Comparison of ENCODE assay signal across 9 cellular contexts in genomic region chr19:12668346-12668745, GRCh38. TPM values are rescaled to one million over a fixed set of nuclear protein-coding genes. Genes with fewer than 3 reads are reported as not detected.
DNase-seq lines count a peak whose midpoint lies in the region; ATAC-seq and TF ChIP-seq lines count a peak whose summit lies in the region.
"Had no signal": no experiment of that assay in that cellular context is flagged by ENCODE, and none has a peak within 500 bp of the region (broad histone marks: within the 10 kb centered on the region; RNA-seq: fewer than 3 reads in every experiment).

No MANE protein-coding gene starts in this region.

- peaks cover 54% of the 10 kb centered on the region for H3K79me1 ChIP-seq in mesenchymal stem cell (replicated peaks; ENCODE audit: low read length, poor library complexity, severe bottlenecking)

- H2AFZ ChIP-seq in mesenchymal stem cell (ENCODE audit: low read depth, low read length), result no peak overlapping the region

- H3K9me3 Mint-ChIP-seq in activated naive CD4-positive, alpha-beta T cell treated with anti-CD3 and anti-CD28 coated beads, Interleukin-2, amount 50 U/mL, for 24 hours, result no peaks in the 10 kb centered on the region
- no peaks in the 10 kb centered on the region for H3K9me3 Mint-ChIP-seq in type B pancreatic cell

- H3K9me3 ChIP-seq in body of pancreas (no peaks in the 10 kb centered on the region), mesenchymal stem cell (ENCODE audit: control insufficient read depth, low read length) (no peaks in the 10 kb centered on the region)

- DNase-seq in activated naive CD4-positive, alpha-beta T cell (lab: John Stamatoyannopoulos, UW), result no peak
- no peak for DNase-seq in body of pancreas
- DNase-seq in mesenchymal stem cell, result no peak
- no peak for DNase-seq in type B pancreatic cell (ENCODE audit: extremely low spot score, unreplicated experiment)
- no peak for DNase-seq in stimulated activated CD4-positive, alpha-beta T cell treated with anti-CD3 and anti-CD28 coated beads, Interleukin-2, amount 100 ng/mL, for 48 hours
- no peak for DNase-seq in NCI-H345 (lab: John Stamatoyannopoulos, UW)

- ATAC-seq in body of pancreas (no peak), GM18873 (IDR thresholded peaks at IDR 0.05; ENCODE audit: low FRiP score, unreplicated experiment) (no peak)

- TF ChIP-seq CTCF in body of pancreas (IDR thresholded peaks at IDR 0.05), result no peak
- TF ChIP-seq CTCF in type B pancreatic cell (conservative IDR thresholded peaks at IDR 0.05), result no peak

- no peak overlapping the region for H4K91ac ChIP-seq in mesenchymal stem cell (ENCODE audit: low read length)

- no peak overlapping the region for H3K14ac ChIP-seq in mesenchymal stem cell (ENCODE audit: low read length in 2 of 2)

- no peak overlapping the region for H3K4ac ChIP-seq in mesenchymal stem cell (ENCODE audit: low read depth in 1 of 2, low read length in 2 of 2)

- H3K4me2 ChIP-seq in mesenchymal stem cell (ENCODE audit: low read length, poor library complexity, severe bottlenecking), result peak overlapping the region; percentile 95

- no peak for TF ChIP-seq POLR2A in body of pancreas (IDR thresholded peaks at IDR 0.05)

- H2BK120ac ChIP-seq in mesenchymal stem cell (ENCODE audit: low read depth, low read length), result no peak overlapping the region

- H3K9ac ChIP-seq in mesenchymal stem cell (ENCODE audit: low read length), result peak overlapping the region; percentile 99

- H3K27ac Mint-ChIP-seq in activated naive CD4-positive, alpha-beta T cell treated with anti-CD3 and anti-CD28 coated beads, Interleukin-2, amount 50 U/mL, for 24 hours, result peak overlapping the region; percentile 100
- H3K27ac Mint-ChIP-seq in type B pancreatic cell, result peak overlapping the region; percentile 98

- no peak overlapping the region for H2AK5ac ChIP-seq in mesenchymal stem cell (ENCODE audit: low read length, severe bottlenecking)

- H3K4me3 ChIP-seq in body of pancreas (peak overlapping the region in 1 of 2 donors; percentile 87), mesenchymal stem cell (ENCODE audit: insufficient read depth in 1 of 2, low read depth in 1 of 2, low read length in 2 of 2) (peak overlapping the region; percentile 82 to 97)

- H3K27me3 ChIP-seq in body of pancreas (no peaks in the 10 kb centered on the region), mesenchymal stem cell (ENCODE audit: control insufficient read depth in 1 of 2, insufficient read depth in 1 of 2, low read length in 2 of 2) (no peaks in the 10 kb centered on the region)

- WGBS in body of pancreas, 2 donors, result 47 to 72% methylated on average over 6 to 8 of the region's 8 CpGs
- 89% methylated on average over 8 of the region's 8 CpGs for WGBS in mesenchymal stem cell

- no peak overlapping the region for H4K8ac ChIP-seq in mesenchymal stem cell (ENCODE audit: low read length)

- peak overlapping the region; percentile 92 to 97 (median 92) for H3K27ac ChIP-seq in body of pancreas
- no peak overlapping the region for H3K27ac ChIP-seq in mesenchymal stem cell (ENCODE audit: low read length, poor library complexity, severe bottlenecking)

- no peak overlapping the region for H2BK5ac ChIP-seq in mesenchymal stem cell (ENCODE audit: low read depth, low read length, poor library complexity, severe bottlenecking)

- no peak overlapping the region for H3K18ac ChIP-seq in mesenchymal stem cell (ENCODE audit: low read depth in 1 of 2, low read length in 2 of 2)

- peaks cover 3 to 6% of the 10 kb centered on the region in 2 donors for H3K36me3 ChIP-seq in body of pancreas (replicated peaks in 1 of 2; ENCODE audit: insufficient read depth in 1 of 2, low read depth in 2 of 2)
- peaks cover 48 to 49% of the 10 kb centered on the region in 2 experiments for H3K36me3 ChIP-seq in mesenchymal stem cell (ENCODE audit: control insufficient read depth in 1 of 2, insufficient read depth in 2 of 2, low read depth in 1 of 2, low read length in 2 of 2)

- H3K36me3 Mint-ChIP-seq in activated naive CD4-positive, alpha-beta T cell treated with anti-CD3 and anti-CD28 coated beads, Interleukin-2, amount 50 U/mL, for 24 hours, result peaks cover 5% of the 10 kb centered on the region
- peaks cover 9% of the 10 kb centered on the region for H3K36me3 Mint-ChIP-seq in type B pancreatic cell

- peaks cover 53% of the 10 kb centered on the region for H3K4me1 Mint-ChIP-seq in activated naive CD4-positive, alpha-beta T cell treated with anti-CD3 and anti-CD28 coated beads, Interleukin-2, amount 50 U/mL, for 24 hours
- peaks cover 18% of the 10 kb centered on the region for H3K4me1 Mint-ChIP-seq in type B pancreatic cell (ENCODE audit: unreplicated experiment)

- intact Hi-C loops in body of pancreas (cut with DNase I), result no loop called here

- H3K23ac ChIP-seq in mesenchymal stem cell (ENCODE audit: low read length in 2 of 2), result peak overlapping the region in 1 of 2 experiments; percentile 38

- no peak overlapping the region for H2BK15ac ChIP-seq in mesenchymal stem cell (ENCODE audit: low read depth, poor library complexity, severe bottlenecking)

- H2BK12ac ChIP-seq in mesenchymal stem cell (ENCODE audit: low read length in 2 of 2), result peak overlapping the region in 1 of 2 experiments; percentile 21

- H3K27me3 Mint-ChIP-seq in activated naive CD4-positive, alpha-beta T cell treated with anti-CD3 and anti-CD28 coated beads, Interleukin-2, amount 50 U/mL, for 24 hours, result no peaks in the 10 kb centered on the region
- no peaks in the 10 kb centered on the region for H3K27me3 Mint-ChIP-seq in type B pancreatic cell

- H3K4me3 Mint-ChIP-seq in activated naive CD4-positive, alpha-beta T cell treated with anti-CD3 and anti-CD28 coated beads, Interleukin-2, amount 50 U/mL, for 24 hours, result peak overlapping the region; percentile 94
- H3K4me3 Mint-ChIP-seq in type B pancreatic cell, result peak overlapping the region; percentile 99

- H3K4me1 ChIP-seq in body of pancreas (peaks cover 50% of the 10 kb centered on the region), mesenchymal stem cell (ENCODE audit: control insufficient read depth, insufficient read depth, low read depth, low read length) (peaks cover 32% of the 10 kb centered on the region)

RNA-seq across cellular contexts. Expression of gene WDR83, which starts 1.7 kb away (rescaled TPM):
- 10 to 100 TPM; 12.5 to 37.2 TPM for total RNA-seq in body of pancreas
- 5.0 TPM for polyA plus RNA-seq in mesenchymal stem cell (2013, experiment 1 of 2)
- 4.7 TPM for polyA plus RNA-seq in mesenchymal stem cell (2013, experiment 2 of 2)
- total RNA-seq in type B pancreatic cell (ENCODE audit: low replicate concordance), result 9.8 and 14.6 TPM in 2 replicates

RNA-seq across cellular contexts. Expression of gene MAN2B1, which starts 1.8 kb away (rescaled TPM):
- 10 to 100 TPM; 30.0 to 48.0 TPM for total RNA-seq in body of pancreas
- polyA plus RNA-seq in mesenchymal stem cell (2013, experiment 1 of 2), result 70.4 TPM
- 70.1 TPM for polyA plus RNA-seq in mesenchymal stem cell (2013, experiment 2 of 2)
- total RNA-seq in type B pancreatic cell (ENCODE audit: low replicate concordance), result 90.6 and 95.4 TPM in 2 replicates

RNA-seq across cellular contexts. Expression of gene DHPS, which starts 13.3 kb away (rescaled TPM):
- total RNA-seq in body of pancreas (100 to 1,000 TPM in 1 of 2 donors, 10 to 100 TPM in 1; 55.8 to 136 TPM), type B pancreatic cell (ENCODE audit: low replicate concordance) (71.2 and 79.4 TPM in 2 replicates)
- 39.7 TPM for polyA plus RNA-seq in mesenchymal stem cell (2013, experiment 1 of 2)
- polyA plus RNA-seq in mesenchymal stem cell (2013, experiment 2 of 2), result 39.4 TPM

RNA-seq across cellular contexts. Expression of gene GNG14, which starts 19.5 kb away (rescaled TPM):
- total RNA-seq in body of pancreas, result not detected
- not detected for polyA plus RNA-seq in mesenchymal stem cell (2013, experiment 1 of 2)
- not detected for polyA plus RNA-seq in mesenchymal stem cell (2013, experiment 2 of 2)
- total RNA-seq in type B pancreatic cell (ENCODE audit: low replicate concordance), result 0.85 TPM in 1 of 2 replicates, not detected in the other
- total RNA-seq: Daoy had no signal

RNA-seq across cellular contexts. Expression of gene FBXW9, which starts 28.1 kb away (rescaled TPM):
- total RNA-seq in body of pancreas (1 to 10 TPM; 3.9 to 4.0 TPM), type B pancreatic cell (ENCODE audit: low replicate concordance) (15.4 and 17.0 TPM in 2 replicates)
- polyA plus RNA-seq in mesenchymal stem cell (2013, experiment 1 of 2), result 5.2 TPM
- 5.2 TPM for polyA plus RNA-seq in mesenchymal stem cell (2013, experiment 2 of 2)
